ENCODE assay signal across 20 cellular contexts in the genomic region with DNA sequence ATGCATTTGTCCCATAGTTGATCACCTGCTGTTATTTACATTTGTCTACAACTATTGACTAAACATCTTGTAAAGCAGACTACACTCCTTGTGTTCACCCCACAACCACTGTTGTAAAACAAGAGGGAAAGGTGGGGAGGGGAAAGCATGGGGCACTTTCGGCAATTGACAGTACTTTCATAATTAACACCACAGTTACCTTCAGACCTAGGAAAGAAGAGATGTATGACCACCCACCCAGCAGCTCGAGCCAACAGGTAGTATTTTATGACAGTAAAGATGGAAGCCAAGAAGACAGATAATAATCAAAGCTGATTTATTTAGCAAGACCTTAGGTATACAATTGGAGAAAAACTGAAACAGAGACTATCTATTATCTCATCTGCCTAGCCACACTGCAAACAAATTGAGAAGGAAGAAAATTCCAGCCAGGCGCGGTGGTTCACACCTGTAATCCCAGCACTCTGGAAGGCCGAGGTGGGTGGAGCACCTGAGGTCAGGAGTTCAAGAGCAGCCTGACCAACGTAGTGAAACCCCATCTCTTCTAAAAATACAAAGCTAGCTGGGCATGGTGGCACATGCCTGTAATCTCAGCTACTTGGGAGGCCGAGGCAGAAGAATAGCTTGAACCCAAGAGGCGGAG.
"Had no signal": no experiment of that assay in that cellular context is flagged by ENCODE, and none has a peak within 500 bp of the region (broad histone marks: within the 10 kb centered on the region; RNA-seq: fewer than 3 reads in every experiment).

No MANE protein-coding gene starts in this region.

- H3K27me3 Mint-ChIP-seq: central memory CD8-positive, alpha-beta T cell; memory B cell had no signal

- H3K27ac ChIP-seq: body of pancreas, left ventricle myocardium inferior, neutrophil, parathyroid adenoma had no signal

- H3K4me3 Mint-ChIP-seq: central memory CD8-positive, alpha-beta T cell; memory B cell; natural killer cell; stimulated activated effector memory CD8-positive, alpha-beta T cell treated with anti-CD3 and anti-CD28 coated beads, Interleukin-12 subunit alpha, Interleukin-12 subunit beta, amount 100 ng/mL, for 72 hours; T-helper 2 cell treated with Interferon-gamma antibody and Interleukin-4, amounts not matched to agents 5 μg/mL and 100 μg/mL, for 36 hours had no signal

- ATAC-seq: activated naive CD4-positive, alpha-beta T cell treated with anti-CD3 and anti-CD28 coated beads, Interleukin-2, amount 50 U/mL, for 72 hours; body of pancreas; natural killer cell; stimulated activated effector memory CD8-positive, alpha-beta T cell treated with anti-CD3 and anti-CD28 coated beads, Interleukin-12 subunit alpha, Interleukin-12 subunit beta, amount 100 ng/mL, for 72 hours had no signal

- H3K9me3 Mint-ChIP-seq: activated naive CD4-positive, alpha-beta T cell treated with anti-CD3 and anti-CD28 coated beads, Interleukin-2, amount 50 U/mL, for 72 hours; activated T-helper 2 cell treated with anti-CD3 and anti-CD28 coated beads, Interferon-gamma antibody, Interleukin-2, Interleukin-4, amounts not matched to agents 10 μg/mL and 5 μg/mL and 100 μg/mL, durations not matched to agents 14 hours and 24 hours and 36 hours; central memory CD8-positive, alpha-beta T cell; memory B cell; natural killer cell; stimulated activated effector memory CD8-positive, alpha-beta T cell treated with anti-CD3 and anti-CD28 coated beads, Interleukin-12 subunit alpha, Interleukin-12 subunit beta, amount 100 ng/mL, for 72 hours; T-helper 2 cell treated with Interferon-gamma antibody and Interleukin-4, amounts not matched to agents 5 μg/mL and 100 μg/mL, for 36 hours had no signal

- H3K4me3 ChIP-seq: body of pancreas, left ventricle myocardium inferior had no signal

- DNase-seq: activated CD4-positive, alpha-beta T cell treated with anti-CD3 and anti-CD28 coated beads, Interleukin-2, amount 50 U/mL, for 4 hours; activated CD4-positive, CD25-positive, alpha-beta regulatory T cell treated with anti-CD3 and anti-CD28 coated beads, Interleukin-2, amount 50 U/mL, for 72 hours; activated T-cell treated with anti-CD3 and anti-CD28 coated beads, Interleukin-2, amount 50 U/mL, for 1 hour; body of pancreas; cortex of kidney; effector CD4-positive, alpha-beta T cell; foreskin fibroblast; glutamatergic neuron; hypothalamus; kidney; left ventricle myocardium inferior; natural killer cell had no signal

- H3K36me3 Mint-ChIP-seq: activated naive CD4-positive, alpha-beta T cell treated with anti-CD3 and anti-CD28 coated beads, Interleukin-2, amount 50 U/mL, for 72 hours; natural killer cell; stimulated activated effector memory CD8-positive, alpha-beta T cell treated with anti-CD3 and anti-CD28 coated beads, Interleukin-12 subunit alpha, Interleukin-12 subunit beta, amount 100 ng/mL, for 72 hours had no signal

- H3K27ac Mint-ChIP-seq: activated naive CD4-positive, alpha-beta T cell treated with anti-CD3 and anti-CD28 coated beads, Interleukin-2, amount 50 U/mL, for 72 hours; activated T-helper 2 cell treated with anti-CD3 and anti-CD28 coated beads, Interferon-gamma antibody, Interleukin-2, Interleukin-4, amounts not matched to agents 10 μg/mL and 5 μg/mL and 100 μg/mL, durations not matched to agents 14 hours and 24 hours and 36 hours; memory B cell; natural killer cell; stimulated activated effector memory CD8-positive, alpha-beta T cell treated with anti-CD3 and anti-CD28 coated beads, Interleukin-12 subunit alpha, Interleukin-12 subunit beta, amount 100 ng/mL, for 72 hours; T-helper 2 cell treated with Interferon-gamma antibody and Interleukin-4, amounts not matched to agents 5 μg/mL and 100 μg/mL, for 36 hours had no signal
